Comparison of ENCODE assay signal across 10 cellular contexts in genomic region chr2:237614151-237614720, GRCh38. TPM values are rescaled to one million over a fixed set of nuclear protein-coding genes. Genes with fewer than 3 reads are reported as not detected.
A peak's percentile ranks its signal among the peaks of the same experiment; 100 is the strongest.
DNase-seq lines count a peak whose midpoint lies in the region; ATAC-seq and TF ChIP-seq lines count a peak whose summit lies in the region.
"Had no signal": no experiment of that assay in that cellular context is flagged by ENCODE, and none has a peak within 500 bp of the region (broad histone marks: within the 10 kb centered on the region; RNA-seq: fewer than 3 reads in every experiment).

No MANE protein-coding gene starts in this region.

- no peak overlapping the region for H3K4me3 Mint-ChIP-seq in MCF 10A (ENCODE audit: unreplicated experiment)
- H3K4me3 Mint-ChIP-seq: nephron had no signal

- H3K36me3 ChIP-seq in breast epithelium, result no peaks in the 10 kb centered on the region
- H3K36me3 ChIP-seq in SJSA1, result no peaks in the 10 kb centered on the region
- H3K36me3 ChIP-seq: Peyer's patch had no signal

- intact Hi-C loops in MCF 10A (cut with micrococcal nuclease), result no loop called here
- intact Hi-C loops in breast epithelium (cut with DNase I; ENCODE audit: low total_unique reads), result no loop called here

- no TSS peak for BruUV-seq in MCF 10A (replicated peaks; lab: Mats Ljungman, UMichigan)

- no peaks in the 10 kb centered on the region for H3K27me3 Mint-ChIP-seq in MCF 10A (ENCODE audit: insufficient read depth, unreplicated experiment)

- no peaks in the 10 kb centered on the region for H3K9me3 ChIP-seq in breast epithelium
- H3K9me3 ChIP-seq in SJSA1 (replicated peaks), result no peaks in the 10 kb centered on the region
- H3K9me3 ChIP-seq: Peyer's patch had no signal

- peaks cover 3 to 5% of the 10 kb centered on the region in 2 donors for H3K4me1 ChIP-seq in breast epithelium
- H3K4me1 ChIP-seq in SJSA1 (replicated peaks), result peaks cover 67% of the 10 kb centered on the region

- H3K36me3 Mint-ChIP-seq in MCF 10A (ENCODE audit: insufficient read depth, unreplicated experiment), result no peaks in the 10 kb centered on the region

- H3K4me3 ChIP-seq in breast epithelium (no peak overlapping the region), SJSA1 (no peak overlapping the region)
- H3K4me3 ChIP-seq: Peyer's patch had no signal

- H3K4me1 Mint-ChIP-seq in MCF 10A (ENCODE audit: insufficient read depth, unreplicated experiment), result peaks cover 6% of the 10 kb centered on the region

- TF ChIP-seq CTCF in MCF 10A (IDR thresholded peaks at IDR 0.05; ENCODE audit: unreplicated experiment) (peak; percentile 6), breast epithelium (IDR thresholded peaks at IDR 0.05) (no peak)

- H3K27ac Mint-ChIP-seq in MCF 10A (ENCODE audit: low read depth, unreplicated experiment), result no peak overlapping the region

- no peak for ATAC-seq in HG03280 (IDR thresholded peaks at IDR 0.05; ENCODE audit: unreplicated experiment)

- DNase-seq in MCF 10A (ENCODE audit: unreplicated experiment) (no peak), breast epithelium (ENCODE audit: low spot score in 2 of 2) (no peak), SJSA1 (ENCODE audit: low read depth in 1 of 2, low spot score in 2 of 2) (peak; percentile 61 to 73), iPS-NIHi11 (ENCODE audit: low spot score) (peak; percentile 71), DMS153 (lab: John Stamatoyannopoulos, UW) (no peak)
- no peak for DNase-seq in activated CD4-positive, alpha-beta T cell treated with anti-CD3 and anti-CD28 coated beads for 1 hour
- no peak for DNase-seq in activated CD4-positive, alpha-beta T cell treated with anti-CD3 and anti-CD28 coated beads, Interleukin-2, amount 50 U/mL, for 48 hours
- DNase-seq: Peyer's patch had no signal

- CTCF ChIA-PET in MCF 10A (lab: Yijun Ruan, JAX), result interaction anchor here (1.1 kb wide), 1 partner anchor 131 kb away, joined by 3 read pairs; no protein-coding TSS in a partner anchor

- H3K27me3 ChIP-seq in breast epithelium (no peaks in the 10 kb centered on the region), SJSA1 (replicated peaks) (no peaks in the 10 kb centered on the region)
- H3K27me3 ChIP-seq: Peyer's patch had no signal

- POLR2A ChIA-PET in MCF 10A (lab: Yijun Ruan, JAX), result no interaction called here

- no peaks in the 10 kb centered on the region for H3K9me3 Mint-ChIP-seq in MCF 10A (ENCODE audit: unreplicated experiment)
- H3K9me3 Mint-ChIP-seq: nephron had no signal

- no peak for TF ChIP-seq POLR2A in breast epithelium (IDR thresholded peaks at IDR 0.05)

- H3K27ac ChIP-seq in breast epithelium, result no peak overlapping the region
- peak overlapping the region; percentile 90 for H3K27ac ChIP-seq in SJSA1
- H3K27ac ChIP-seq: Peyer's patch had no signal

RNA-seq across cellular contexts. Expression of gene LRRFIP1, which starts 13.2 kb away (rescaled TPM):
- total RNA-seq in MCF 10A (2022) (197 and 201 TPM in 2 replicates), breast epithelium (100 to 1,000 TPM in 2 of 3 donors, 10 to 100 TPM in 1; 82.6 to 136 (median 130) TPM)
- 49.5 and 76.7 TPM in 2 replicates for total RNA-seq in SJSA1 (2014; rRNA removed; shearing (Covaris generic))

RNA-seq across cellular contexts. Expression of gene RAB17, which starts 23.7 kb away (rescaled TPM):
- 10.6 and 17.2 TPM in 2 replicates for total RNA-seq in MCF 10A (2022)
- 10 to 100 TPM in 2 of 3 donors, not detected in 1; 39.7 to 43.9 TPM for total RNA-seq in breast epithelium
- total RNA-seq in SJSA1 (2014; rRNA removed; shearing (Covaris generic)), result 0.21 and 0.28 TPM in 2 replicates

RNA-seq across cellular contexts. Expression of gene PRLH, which starts 47.9 kb away (rescaled TPM):
- total RNA-seq in MCF 10A (2022) (not detected in 2 replicates), breast epithelium (not detected)
- total RNA-seq in SJSA1 (2014; rRNA removed; shearing (Covaris generic)), result not detected in 2 replicates
- total RNA-seq: Peyer's patch had no signal

Comparison
In these comparisons a context has a peak if more than half of its experiments do, and no peak if none do; other contexts are left out.
1. DNase-seq: peak in SJSA1 (2 of 2) and iPS-NIHi11 (single experiment); none in MCF 10A (single experiment), breast epithelium (0 of 2), DMS153 (single experiment), activated CD4-positive, alpha-beta T cell treated with anti-CD3 and anti-CD28 coated beads for 1 hour (single experiment) and activated CD4-positive, alpha-beta T cell treated with anti-CD3 and anti-CD28 coated beads, Interleukin-2, amount 50 U/mL, for 48 hours (0 of 2).